In the genomic region with DNA sequence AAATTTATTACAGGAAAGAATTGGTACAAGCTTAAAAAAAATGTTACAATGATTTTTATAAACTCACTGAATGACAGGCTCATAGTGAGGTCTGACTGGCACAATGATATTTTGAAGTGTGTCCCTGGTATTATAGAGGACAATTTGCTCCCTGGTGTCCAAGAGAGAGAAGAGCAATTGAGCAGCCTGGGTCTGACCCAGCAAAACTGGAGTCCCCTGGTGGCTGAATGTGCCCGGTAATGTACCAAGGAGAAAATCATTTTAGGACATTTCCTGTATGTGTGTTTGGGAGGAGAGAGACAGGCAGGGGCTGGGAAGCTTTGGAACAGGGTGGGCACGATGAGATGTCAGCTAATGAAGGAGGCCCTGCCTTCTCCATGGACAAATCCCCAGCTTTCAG, we compare ENCODE assay signal across 8 cellular contexts.
DNase-seq lines count a peak whose midpoint lies in the region; ATAC-seq, FAIRE-seq and TF ChIP-seq lines count a peak whose summit lies in the region.

No MANE protein-coding gene starts in this region.

- H3K79me2 ChIP-seq in KMS-11 (ENCODE audit: insufficient read depth, low read depth): no peaks in the 10 kb centered on the region

- no peak overlapping the region for H3K27ac ChIP-seq in KMS-11

- peaks cover 45% of the 10 kb centered on the region for H3K4me1 ChIP-seq in KMS-11 (ENCODE audit: low read depth, poor library complexity, severe bottlenecking)

- H3K9ac ChIP-seq in KMS-11: no peak overlapping the region

- CTCF ChIA-PET in activated CD8-positive, alpha-beta T cell treated with anti-CD3 and anti-CD28 coated beads for 36 hours (lab: Charles Lee): interaction anchor here (1.4 kb wide), 1 partner anchor 216 kb away, joined by 4 read pairs; no protein-coding TSS in a partner anchor

- H3K27me3 Mint-ChIP-seq in activated CD8-positive, alpha-beta T cell treated with anti-CD3 and anti-CD28 coated beads for 36 hours: peaks cover 13% of the 10 kb centered on the region

- TF ChIP-seq CTCF in KMS-11 (conservative IDR thresholded peaks at IDR 0.05; ENCODE audit: low read depth, low read length): peak; percentile 63
- no peak for TF ChIP-seq CTCF in activated CD8-positive, alpha-beta T cell treated with anti-CD3 and anti-CD28 coated beads for 36 hours (IDR thresholded peaks at IDR 0.05)

- no peak overlapping the region for H3K4me3 ChIP-seq in KMS-11 (IDR thresholded peaks at IDR 0.05; ENCODE audit: insufficient read depth, low read depth, low read length)

- POLR2A ChIA-PET in activated CD8-positive, alpha-beta T cell treated with anti-CD3 and anti-CD28 coated beads for 36 hours (lab: Charles Lee): interaction anchor here (0.7 kb wide), 1 partner anchor 195 kb away, joined by 3 read pairs; the partner anchor contains the start of gene APOL6

- H3K36me3 ChIP-seq in KMS-11 (ENCODE audit: insufficient read depth): no peaks in the 10 kb centered on the region

- no peak overlapping the region for H2AFZ ChIP-seq in KMS-11 (ENCODE audit: low read depth)

- no peak overlapping the region for H3K4me2 ChIP-seq in KMS-11

- FAIRE-seq in frontal cortex (lab: Jason Lieb, UNC): no peak

- no peaks in the 10 kb centered on the region for H3K36me3 Mint-ChIP-seq in activated CD8-positive, alpha-beta T cell treated with anti-CD3 and anti-CD28 coated beads for 36 hours (ENCODE audit: low read depth)

- H3K9me3 Mint-ChIP-seq in activated CD8-positive, alpha-beta T cell treated with anti-CD3 and anti-CD28 coated beads for 36 hours: no peaks in the 10 kb centered on the region

- H3K27ac Mint-ChIP-seq in activated CD8-positive, alpha-beta T cell treated with anti-CD3 and anti-CD28 coated beads for 36 hours: no peak overlapping the region

- no peaks in the 10 kb centered on the region for H3K27me3 ChIP-seq in KMS-11 (ENCODE audit: insufficient read depth, low read depth)

- intact Hi-C loops in activated CD8-positive, alpha-beta T cell treated with anti-CD3 and anti-CD28 coated beads for 36 hours (cut with micrococcal nuclease): no loop called here

- DNase-seq in D341Med (ENCODE audit: low spot score): peak; percentile 49
- DNase-seq in activated CD8-positive, alpha-beta T cell treated with anti-CD3 and anti-CD28 coated beads for 36 hours: peak; percentile 16
- peak; percentile 50 for DNase-seq in iPS-NIHi7 (ENCODE audit: extremely low spot score)
- no peak for DNase-seq in frontal cortex (ENCODE audit: low spot score in 2 of 2)

- H3K4me3 Mint-ChIP-seq in activated CD8-positive, alpha-beta T cell treated with anti-CD3 and anti-CD28 coated beads for 36 hours: no peak overlapping the region

- H4K20me1 ChIP-seq in KMS-11 (ENCODE audit: insufficient read depth): no peaks in the 10 kb centered on the region

- ATAC-seq in activated CD8-positive, alpha-beta T cell treated with anti-CD3 and anti-CD28 coated beads for 36 hours: no peak
- ATAC-seq in GM19351 (IDR thresholded peaks at IDR 0.05; ENCODE audit: unreplicated experiment): no peak
- ATAC-seq in GM19035 (IDR thresholded peaks at IDR 0.05; ENCODE audit: unreplicated experiment): no peak
- ATAC-seq in GM21423 (IDR thresholded peaks at IDR 0.05; ENCODE audit: unreplicated experiment): no peak

- H3K4me1 Mint-ChIP-seq in activated CD8-positive, alpha-beta T cell treated with anti-CD3 and anti-CD28 coated beads for 36 hours (ENCODE audit: low read depth): peaks cover 4% of the 10 kb centered on the region

Comparison
In these comparisons a context has a peak if more than half of its experiments do, and no peak if none do; other contexts are left out.
1. DNase-seq: peak in D341Med (single experiment), activated CD8-positive, alpha-beta T cell treated with anti-CD3 and anti-CD28 coated beads for 36 hours (single experiment) and iPS-NIHi7 (single experiment); none in frontal cortex (0 of 2).